34 cellular contexts compared by ENCODE assay signal in genomic region chr6:114559419-114559818, GRCh38.
"Had no signal": no experiment of that assay in that cellular context is flagged by ENCODE, and none has a peak within 500 bp of the region (broad histone marks: within the 10 kb centered on the region; RNA-seq: fewer than 3 reads in every experiment).

No MANE protein-coding gene starts in this region.

- H3K4me3 Mint-ChIP-seq: activated B cell treated with CpG ODN at 0.5 μM for 24 hours; activated CD8-positive, alpha-beta T cell treated with anti-CD3 and anti-CD28 coated beads for 36 hours; activated naive CD4-positive, alpha-beta T cell treated with anti-CD3 and anti-CD28 coated beads for 36 hours; activated naive CD4-positive, alpha-beta T cell treated with anti-CD3 and anti-CD28 coated beads, Interleukin-2, amount 50 U/mL, for 24 hours; activated naive CD8-positive, alpha-beta T cell treated with anti-CD3 and anti-CD28 coated beads for 36 hours; activated naive CD8-positive, alpha-beta T cell treated with anti-CD3 and anti-CD28 coated beads, Interleukin-2, amount 50 U/mL, for 24 hours; activated T-helper 1 cell treated with anti-CD3 and anti-CD28 coated beads, Interleukin-12 subunit alpha, Interleukin-12 subunit beta, Interleukin-2, Interleukin-4 antibody, amounts not matched to agents 30 ng/mL and 10 ng/mL and 1 ng/mL, durations not matched to agents 14 hours and 24 hours and 36 hours; effector memory CD8-positive, alpha-beta T cell; T-helper 2 cell treated with Interferon-gamma antibody and Interleukin-4, amounts not matched to agents 5 μg/mL and 100 μg/mL, for 36 hours had no signal

- H3K27ac Mint-ChIP-seq: activated B cell treated with CpG ODN at 0.5 μM for 24 hours; activated CD8-positive, alpha-beta T cell treated with anti-CD3 and anti-CD28 coated beads for 36 hours; activated naive CD4-positive, alpha-beta T cell treated with anti-CD3 and anti-CD28 coated beads for 36 hours; activated naive CD4-positive, alpha-beta T cell treated with anti-CD3 and anti-CD28 coated beads, Interleukin-2, amount 50 U/mL, for 24 hours; activated naive CD8-positive, alpha-beta T cell treated with anti-CD3 and anti-CD28 coated beads for 36 hours; activated naive CD8-positive, alpha-beta T cell treated with anti-CD3 and anti-CD28 coated beads, Interleukin-2, amount 50 U/mL, for 24 hours; activated T-helper 1 cell treated with anti-CD3 and anti-CD28 coated beads, Interleukin-12 subunit alpha, Interleukin-12 subunit beta, Interleukin-2, Interleukin-4 antibody, amounts not matched to agents 30 ng/mL and 10 ng/mL and 1 ng/mL, durations not matched to agents 14 hours and 24 hours and 36 hours; activated T-helper 2 cell treated with anti-CD3 and anti-CD28 coated beads, Interferon-gamma antibody, Interleukin-2, Interleukin-4, amounts not matched to agents 10 μg/mL and 5 μg/mL and 100 μg/mL, durations not matched to agents 14 hours and 24 hours and 36 hours; effector memory CD8-positive, alpha-beta T cell; T-helper 2 cell treated with Interferon-gamma antibody and Interleukin-4, amounts not matched to agents 5 μg/mL and 100 μg/mL, for 36 hours had no signal

- H3K4me3 ChIP-seq: adrenal gland, body of pancreas, esophagus muscularis mucosa, gastrocnemius medialis, heart left ventricle had no signal

- H3K36me3 ChIP-seq: adrenal gland, esophagus muscularis mucosa, gastrocnemius medialis, heart left ventricle, WERI-Rb-1 had no signal

- H3K27ac ChIP-seq: adrenal gland, body of pancreas, esophagus muscularis mucosa, foreskin keratinocyte, gastrocnemius medialis, heart left ventricle, WERI-Rb-1 had no signal

- ATAC-seq: activated CD4-positive, CD25-positive, alpha-beta regulatory T cell treated with anti-CD3 and anti-CD28 coated beads, Interleukin-2, amount 50 U/mL, for 24 hours; activated CD8-positive, alpha-beta T cell treated with anti-CD3 and anti-CD28 coated beads for 36 hours; activated naive CD8-positive, alpha-beta T cell treated with anti-CD3 and anti-CD28 coated beads, Interleukin-2, amount 50 U/mL, for 24 hours; body of pancreas; effector memory CD8-positive, alpha-beta T cell; foreskin keratinocyte; gastrocnemius medialis; heart left ventricle had no signal

- H3K36me3 Mint-ChIP-seq: activated naive CD4-positive, alpha-beta T cell treated with anti-CD3 and anti-CD28 coated beads, Interleukin-2, amount 50 U/mL, for 24 hours; activated naive CD8-positive, alpha-beta T cell treated with anti-CD3 and anti-CD28 coated beads for 36 hours had no signal

- H3K9me3 ChIP-seq: adrenal gland, body of pancreas, gastrocnemius medialis had no signal

- DNase-seq: activated B cell treated with CpG ODN at 0.5 μM for 24 hours; activated CD4-positive, alpha-beta T cell treated with anti-CD3 and anti-CD28 coated beads for 48 hours; activated CD4-positive, alpha-beta T cell treated with anti-CD3 and anti-CD28 coated beads, Interleukin-2, amount 50 U/mL, for 1 hour; activated CD4-positive, alpha-beta T cell treated with anti-CD3 and anti-CD28 coated beads, Interleukin-2, amount 50 U/mL, for 48 hours; activated CD8-positive, alpha-beta memory T cell treated with anti-CD3 and anti-CD28 coated beads for 24 hours; activated CD8-positive, alpha-beta memory T cell treated with anti-CD3 and anti-CD28 coated beads, Interleukin-2, amount 50 U/mL, for 4 hours; activated CD8-positive, alpha-beta T cell treated with anti-CD3 and anti-CD28 coated beads for 36 hours; activated effector memory CD4-positive, alpha-beta T cell treated with anti-CD3 and anti-CD28 coated beads, Interleukin-2, amount 50 U/mL, for 16 hours; activated naive CD4-positive, alpha-beta T cell treated with anti-CD3 and anti-CD28 coated beads for 36 hours; activated naive CD8-positive, alpha-beta T cell treated with anti-CD3 and anti-CD28 coated beads for 36 hours; activated naive CD8-positive, alpha-beta T cell treated with anti-CD3 and anti-CD28 coated beads, Interleukin-2, amount 50 U/mL, for 24 hours; activated T-cell treated with anti-CD3 and anti-CD28 coated beads, Interleukin-2, amount 50 U/mL, for 1 hour; activated T-cell treated with anti-CD3 and anti-CD28 coated beads, Interleukin-2, amount 50 U/mL, for 48 hours; adrenal gland; amygdala; aorta; body of pancreas; cortex of kidney; dermis blood vessel endothelial cell; effector CD4-positive, alpha-beta T cell; effector memory CD8-positive, alpha-beta T cell; erythroblast; foreskin keratinocyte; gastrocnemius medialis; glutamatergic neuron; heart left ventricle; T1000; WERI-Rb-1 had no signal

- H3K4me1 Mint-ChIP-seq: activated B cell treated with CpG ODN at 0.5 μM for 24 hours; activated naive CD4-positive, alpha-beta T cell treated with anti-CD3 and anti-CD28 coated beads, Interleukin-2, amount 50 U/mL, for 24 hours; activated naive CD8-positive, alpha-beta T cell treated with anti-CD3 and anti-CD28 coated beads for 36 hours; activated naive CD8-positive, alpha-beta T cell treated with anti-CD3 and anti-CD28 coated beads, Interleukin-2, amount 50 U/mL, for 24 hours had no signal

- H3K9me3 Mint-ChIP-seq: activated naive CD4-positive, alpha-beta T cell treated with anti-CD3 and anti-CD28 coated beads, Interleukin-2, amount 50 U/mL, for 24 hours had no signal

- H3K27me3 Mint-ChIP-seq: activated B cell treated with CpG ODN at 0.5 μM for 24 hours; activated CD8-positive, alpha-beta T cell treated with anti-CD3 and anti-CD28 coated beads for 36 hours; activated naive CD4-positive, alpha-beta T cell treated with anti-CD3 and anti-CD28 coated beads, Interleukin-2, amount 50 U/mL, for 24 hours; activated naive CD8-positive, alpha-beta T cell treated with anti-CD3 and anti-CD28 coated beads for 36 hours; activated naive CD8-positive, alpha-beta T cell treated with anti-CD3 and anti-CD28 coated beads, Interleukin-2, amount 50 U/mL, for 24 hours; effector memory CD8-positive, alpha-beta T cell had no signal
